Comparison of ENCODE assay signal across 10 cellular contexts in genomic region chr12:49983892-49984291, GRCh38. TPM values are rescaled to one million over a fixed set of nuclear protein-coding genes. Genes with fewer than 3 reads are reported as not detected.
DNase-seq lines count a peak whose midpoint lies in the region; ATAC-seq, FAIRE-seq and TF ChIP-seq lines count a peak whose summit lies in the region.
"Had no signal": no experiment of that assay in that cellular context is flagged by ENCODE, and none has a peak within 500 bp of the region (broad histone marks: within the 10 kb centered on the region; RNA-seq: fewer than 3 reads in every experiment).

No MANE protein-coding gene starts in this region.

- H3K36me3 ChIP-seq in WERI-Rb-1 (peaks cover 17% of the 10 kb centered on the region), hepatocyte (replicated peaks; ENCODE audit: insufficient read depth, low read depth) (no peaks in the 10 kb centered on the region)

- WGBS in A549 (ENCODE audit: missing lambda C conversion rate) = 35% methylated on average over 8 of the region's 8 CpGs
- 14% methylated on average over 8 of the region's 8 CpGs for WGBS in hepatocyte (ENCODE audit: low lambda C conversion rate, missing lambda C conversion rate)

- peak; percentile 55 to 57; a peak in 3 of 6 replicates for ATAC-seq in A549
- ATAC-seq in activated CD8-positive, alpha-beta T cell treated with anti-CD3 and anti-CD28 coated beads, Interleukin-2, amount 10 ng/mL, durations not matched to agents 7 days and 5 days = no peak
- no peak for ATAC-seq in GM19351 (IDR thresholded peaks at IDR 0.05; ENCODE audit: unreplicated experiment)
- ATAC-seq in HG03460 (IDR thresholded peaks at IDR 0.05; ENCODE audit: unreplicated experiment) = no peak

- no peak overlapping the region for H3K27ac ChIP-seq in A549
- H3K27ac ChIP-seq in WERI-Rb-1 = peak overlapping the region; percentile 93
- peak overlapping the region; percentile 45 for H3K27ac ChIP-seq in hepatocyte
- H3K27ac ChIP-seq: VCaP had no signal

- H3K4me2 ChIP-seq in A549 = no peak overlapping the region
- peak overlapping the region; percentile 47 for H3K4me2 ChIP-seq in hepatocyte

- TF ChIP-seq CTCF in A549 (IDR thresholded peaks at IDR 0.05) (no peak), HFFc6 (IDR thresholded peaks at IDR 0.05) (no peak; the same call in none of the 2 replicates), WERI-Rb-1 (IDR thresholded peaks at IDR 0.05; ENCODE audit: low read depth, low read length) (no peak), hepatocyte (IDR thresholded peaks at IDR 0.05; ENCODE audit: poor library complexity) (no peak)

- CTCF ChIA-PET in A549 (lab: Yijun Ruan, JAX) = interaction anchor here (1.1 to 29.8 kb wide), 9 partner anchors 10 to 117 kb away, joined by 3 to 708 read pairs (median 7); partner anchors contain the start of genes AQP5, AQP6, ASIC1 and SMARCD1
- CTCF ChIA-PET in activated CD8-positive, alpha-beta T cell treated with anti-CD3 and anti-CD28 coated beads, Interleukin-2, amount 10 ng/mL, durations not matched to agents 7 days and 5 days (lab: Charles Lee) = interaction anchor here (0.5 to 8.3 kb wide), 4 partner anchors 16 to 212 kb away, joined by 3 to 117 read pairs (median 3); no protein-coding TSS in a partner anchor

- H3K27me3 ChIP-seq in WERI-Rb-1 (ENCODE audit: insufficient read depth, low read depth, severe bottlenecking) = no peaks in the 10 kb centered on the region
- H3K27me3 ChIP-seq in hepatocyte = no peaks in the 10 kb centered on the region

- H3K9me3 Mint-ChIP-seq in HFFc6 = no peaks in the 10 kb centered on the region
- H3K9me3 Mint-ChIP-seq in activated CD8-positive, alpha-beta T cell treated with anti-CD3 and anti-CD28 coated beads, Interleukin-2, amount 10 ng/mL, durations not matched to agents 7 days and 5 days (ENCODE audit: insufficient read depth) = no peaks in the 10 kb centered on the region

- TF ChIP-seq EP300 in A549 (IDR thresholded peaks at IDR 0.05) = no peak

- no peak for DNase-seq in A549 (ENCODE audit: low read depth in 1 of 2, low spot score in 1 of 2)
- peak; percentile 82 for DNase-seq in HFFc6
- DNase-seq in WERI-Rb-1 = peak; percentile 90
- DNase-seq in hepatocyte (ENCODE audit: low spot score) = peak; percentile 78
- no peak for DNase-seq in activated CD8-positive, alpha-beta T cell treated with anti-CD3 and anti-CD28 coated beads, Interleukin-2, amount 10 ng/mL, durations not matched to agents 7 days and 5 days
- DNase-seq in activated CD4-positive, alpha-beta T cell treated with anti-CD3 and anti-CD28 coated beads for 4 hours = no peak
- DNase-seq: DND-41 had no signal

- H4K20me1 ChIP-seq in hepatocyte (ENCODE audit: insufficient read depth, poor library complexity, severe bottlenecking) = no peaks in the 10 kb centered on the region

- peak overlapping the region; percentile 87 for H3K27ac Mint-ChIP-seq in HFFc6
- no peak overlapping the region for H3K27ac Mint-ChIP-seq in activated CD8-positive, alpha-beta T cell treated with anti-CD3 and anti-CD28 coated beads, Interleukin-2, amount 10 ng/mL, durations not matched to agents 7 days and 5 days

- H3K36me3 Mint-ChIP-seq in HFFc6 (ENCODE audit: low read depth) = peaks cover 6% of the 10 kb centered on the region; the same call in 1 of the 2 replicates
- H3K36me3 Mint-ChIP-seq in activated CD8-positive, alpha-beta T cell treated with anti-CD3 and anti-CD28 coated beads, Interleukin-2, amount 10 ng/mL, durations not matched to agents 7 days and 5 days (ENCODE audit: low read depth) = peaks cover 30% of the 10 kb centered on the region

- no peak for TF ChIP-seq POLR2A in A549 (IDR thresholded peaks at IDR 0.05; ENCODE audit: low read length)

- peaks cover 45% of the 10 kb centered on the region for H3K4me1 Mint-ChIP-seq in HFFc6 (ENCODE audit: low read depth)
- no peaks in the 10 kb centered on the region for H3K4me1 Mint-ChIP-seq in activated CD8-positive, alpha-beta T cell treated with anti-CD3 and anti-CD28 coated beads, Interleukin-2, amount 10 ng/mL, durations not matched to agents 7 days and 5 days (ENCODE audit: low read depth)

- no peak overlapping the region for H2AFZ ChIP-seq in hepatocyte

- no peak for TF ChIP-seq RAD21 in A549 (conservative IDR thresholded peaks at IDR 0.05 in 1 of 2, IDR thresholded peaks at IDR 0.05 in 1 of 2)

- no peaks in the 10 kb centered on the region for H3K79me2 ChIP-seq in hepatocyte

- H3K4me3 Mint-ChIP-seq in HFFc6 = peak overlapping the region; percentile 65
- no peak overlapping the region for H3K4me3 Mint-ChIP-seq in activated CD8-positive, alpha-beta T cell treated with anti-CD3 and anti-CD28 coated beads, Interleukin-2, amount 10 ng/mL, durations not matched to agents 7 days and 5 days

- FAIRE-seq in A549 (lab: Jason Lieb, UNC) = no peak

- H3K4me3 ChIP-seq in A549 (no peak overlapping the region), WERI-Rb-1 (ENCODE audit: low read depth, low read length) (peak overlapping the region; percentile 21), hepatocyte (no peak overlapping the region)

- H3K9me3 ChIP-seq in A549 = no peaks in the 10 kb centered on the region
- no peaks in the 10 kb centered on the region for H3K9me3 ChIP-seq in WERI-Rb-1 (ENCODE audit: severe bottlenecking)
- H3K9me3 ChIP-seq in hepatocyte (ENCODE audit: low read depth) = no peaks in the 10 kb centered on the region

- H3K9me2 ChIP-seq in hepatocyte (replicated peaks; ENCODE audit: insufficient read depth) = no peaks in the 10 kb centered on the region

- H3K27me3 Mint-ChIP-seq in HFFc6 (ENCODE audit: insufficient read depth) = no peaks in the 10 kb centered on the region
- no peaks in the 10 kb centered on the region for H3K27me3 Mint-ChIP-seq in activated CD8-positive, alpha-beta T cell treated with anti-CD3 and anti-CD28 coated beads, Interleukin-2, amount 10 ng/mL, durations not matched to agents 7 days and 5 days (ENCODE audit: low read depth)

- H3K4me1 ChIP-seq in A549 = no peaks in the 10 kb centered on the region
- H3K4me1 ChIP-seq in hepatocyte (ENCODE audit: insufficient read depth) = peaks cover 14% of the 10 kb centered on the region

- POLR2A ChIA-PET in A549 (lab: Yijun Ruan, JAX) = no interaction called here
- POLR2A ChIA-PET in activated CD8-positive, alpha-beta T cell treated with anti-CD3 and anti-CD28 coated beads, Interleukin-2, amount 10 ng/mL, durations not matched to agents 7 days and 5 days (lab: Charles Lee) = no interaction called here

RNA-seq across cellular contexts. Expression of gene AQP6, which starts 11.1 kb away (rescaled TPM):
- 0.05 TPM in 1 of 2 replicates, not detected in the other for polyA plus RNA-seq in A549 (2011; rRNA removed)
- polyA plus RNA-seq in A549 (2012; cell fraction: cytosol; rRNA removed) = 0.01 and 0.04 TPM in 2 replicates
- polyA plus RNA-seq in A549 (2012; cell fraction: nucleus; rRNA removed) = 0.06 and 0.24 TPM in 2 replicates
- polyA plus RNA-seq in A549 (2017; fragmentation: RNase III; extraction: RNeasy Plus Mini Kit Qiagen cat#74134 plus additional on column Dnase treatment) = 0.04 to 0.21 TPM in 2 of 3 replicates, not detected in the other
- polyA minus RNA-seq in A549 (2011; rRNA and poly(A)+ RNA removed) = not detected in 2 replicates
- total RNA-seq in HFFc6 (2021; fragmentation: NEBNext Ultra II Directional; extraction: Animal tissue kit (Norgen Biotek cat#: 25700)) = not detected
- not detected in 2 replicates for total RNA-seq in hepatocyte
- polyA plus RNA-seq in hepatocyte = 0.23 TPM in 1 of 2 replicates, not detected in the other
- total RNA-seq in activated CD8-positive, alpha-beta T cell treated with anti-CD3 and anti-CD28 coated beads, Interleukin-2, amount 10 ng/mL, durations not matched to agents 7 days and 5 days = not detected

RNA-seq across cellular contexts. Expression of gene AQP5, which starts 22.2 kb away (rescaled TPM):
- not detected in 2 replicates for polyA plus RNA-seq in A549 (2011; rRNA removed)
- not detected in 2 replicates for polyA plus RNA-seq in A549 (2012; cell fraction: cytosol; rRNA removed)
- not detected in 2 replicates for polyA plus RNA-seq in A549 (2012; cell fraction: nucleus; rRNA removed)
- polyA plus RNA-seq in A549 (2017; fragmentation: RNase III; extraction: RNeasy Plus Mini Kit Qiagen cat#74134 plus additional on column Dnase treatment) = not detected in 3 replicates
- not detected in 2 replicates for polyA minus RNA-seq in A549 (2011; rRNA and poly(A)+ RNA removed)
- total RNA-seq in HFFc6 (2021; fragmentation: NEBNext Ultra II Directional; extraction: Animal tissue kit (Norgen Biotek cat#: 25700)) = not detected
- 1.2 and 1.3 TPM in 2 replicates for total RNA-seq in hepatocyte
- 0.50 and 1.2 TPM in 2 replicates for polyA plus RNA-seq in hepatocyte
- total RNA-seq in activated CD8-positive, alpha-beta T cell treated with anti-CD3 and anti-CD28 coated beads, Interleukin-2, amount 10 ng/mL, durations not matched to agents 7 days and 5 days = not detected

RNA-seq across cellular contexts. Expression of gene AQP2, which starts 33.4 kb away (rescaled TPM):
- not detected in 2 replicates for polyA plus RNA-seq in A549 (2011; rRNA removed)
- not detected in 2 replicates for polyA plus RNA-seq in A549 (2012; cell fraction: cytosol; rRNA removed)
- not detected in 2 replicates for polyA plus RNA-seq in A549 (2012; cell fraction: nucleus; rRNA removed)
- not detected in 3 replicates for polyA plus RNA-seq in A549 (2017; fragmentation: RNase III; extraction: RNeasy Plus Mini Kit Qiagen cat#74134 plus additional on column Dnase treatment)
- not detected in 2 replicates for polyA minus RNA-seq in A549 (2011; rRNA and poly(A)+ RNA removed)
- not detected for total RNA-seq in HFFc6 (2021; fragmentation: NEBNext Ultra II Directional; extraction: Animal tissue kit (Norgen Biotek cat#: 25700))
- total RNA-seq in hepatocyte = 0.08 and 1.4 TPM in 2 replicates
- 0.71 and 1.8 TPM in 2 replicates for polyA plus RNA-seq in hepatocyte
- not detected for total RNA-seq in activated CD8-positive, alpha-beta T cell treated with anti-CD3 and anti-CD28 coated beads, Interleukin-2, amount 10 ng/mL, durations not matched to agents 7 days and 5 days

RNA-seq across cellular contexts. Expression of gene RACGAP1, which starts 41.4 kb away (rescaled TPM):
- 99.2 and 103 TPM in 2 replicates for polyA plus RNA-seq in A549 (2011; rRNA removed)
- polyA plus RNA-seq in A549 (2012; cell fraction: cytosol; rRNA removed) = 41.0 and 49.1 TPM in 2 replicates
- 33.7 and 52.9 TPM in 2 replicates for polyA plus RNA-seq in A549 (2012; cell fraction: nucleus; rRNA removed)
- polyA plus RNA-seq in A549 (2017; fragmentation: RNase III; extraction: RNeasy Plus Mini Kit Qiagen cat#74134 plus additional on column Dnase treatment) = 94.9 to 116 TPM (median 107 TPM) in 3 replicates
- 154 and 173 TPM in 2 replicates for polyA minus RNA-seq in A549 (2011; rRNA and poly(A)+ RNA removed)
- 100 to 1,000 TPM in 5 of 6 experiments, 10 to 100 TPM in 1; 52.6 to 119 (median 104) TPM for total RNA-seq in HFFc6 (2021; fragmentation: NEBNext Ultra II Directional; extraction: Animal tissue kit (Norgen Biotek cat#: 25700))
- total RNA-seq in hepatocyte = 22.1 and 22.2 TPM in 2 replicates
- polyA plus RNA-seq in hepatocyte = 12.6 and 17.3 TPM in 2 replicates
- 100 to 1,000 TPM; 185 to 200 TPM for total RNA-seq in activated CD8-positive, alpha-beta T cell treated with anti-CD3 and anti-CD28 coated beads, Interleukin-2, amount 10 ng/mL, durations not matched to agents 7 days and 5 days

Comparison
In these comparisons a context has a peak if more than half of its experiments do, and no peak if none do; other contexts are left out.
1. ATAC-seq: peak in A549 (2 of 2); none in activated CD8-positive, alpha-beta T cell treated with anti-CD3 and anti-CD28 coated beads, Interleukin-2, amount 10 ng/mL, durations not matched to agents 7 days and 5 days (single experiment), GM19351 (single experiment) and HG03460 (single experiment).
2. DNase-seq: peak in HFFc6 (single experiment), WERI-Rb-1 (single experiment) and hepatocyte (single experiment); none in A549 (0 of 2), activated CD8-positive, alpha-beta T cell treated with anti-CD3 and anti-CD28 coated beads, Interleukin-2, amount 10 ng/mL, durations not matched to agents 7 days and 5 days (single experiment) and activated CD4-positive, alpha-beta T cell treated with anti-CD3 and anti-CD28 coated beads for 4 hours (0 of 2).
3. H3K27ac ChIP-seq: peak in WERI-Rb-1 (single experiment) and hepatocyte (single experiment); none in A549 (0 of 2).